Comparison of ENCODE assay signal across 9 cellular contexts in genomic region chr1:58841455-58841854, GRCh38. TPM values are rescaled to one million over a fixed set of nuclear protein-coding genes. Genes with fewer than 3 reads are reported as not detected.
A peak's percentile ranks its signal among the peaks of the same experiment; 100 is the strongest.
DNase-seq lines count a peak whose midpoint lies in the region; ATAC-seq and TF ChIP-seq lines count a peak whose summit lies in the region.
"Had no signal": no experiment of that assay in that cellular context is flagged by ENCODE, and none has a peak within 500 bp of the region (broad histone marks: within the 10 kb centered on the region; RNA-seq: fewer than 3 reads in every experiment).

No MANE protein-coding gene starts in this region.

- H3K4me1 ChIP-seq in A673 (ENCODE audit: insufficient read depth, low read length, poor library complexity, severe bottlenecking) (no peaks in the 10 kb centered on the region), smooth muscle cell (ENCODE audit: low read depth) (no peaks in the 10 kb centered on the region)

- H3K4me3 ChIP-seq in A673 (ENCODE audit: low read depth, low read length, poor library complexity, severe bottlenecking) (no peak overlapping the region), GM12865 (ENCODE audit: low read depth, low read length) (no peak overlapping the region), foreskin fibroblast (ENCODE audit: low read depth in 1 of 2, low read length in 2 of 2) (no peak overlapping the region), smooth muscle cell (no peak overlapping the region)
- H3K4me3 ChIP-seq: MG63 had no signal

- WGBS in smooth muscle cell (ENCODE audit: low lambda C conversion rate), result 96% methylated on average over 3 of the region's 3 CpGs

- no peaks in the 10 kb centered on the region for H3K9me3 ChIP-seq in A673 (ENCODE audit: low read depth, low read length, poor library complexity, severe bottlenecking)
- H3K9me3 ChIP-seq in smooth muscle cell (replicated peaks; ENCODE audit: low read depth), result no peaks in the 10 kb centered on the region
- H3K9me3 ChIP-seq: MG63 had no signal

- no peak overlapping the region for H3K27ac ChIP-seq in A673 (ENCODE audit: low read depth, low read length, poor library complexity, severe bottlenecking)
- no peak overlapping the region for H3K27ac ChIP-seq in smooth muscle cell (ENCODE audit: low read depth)

- no peak overlapping the region for H3K4me2 ChIP-seq in smooth muscle cell

- no peaks in the 10 kb centered on the region for H3F3A ChIP-seq in smooth muscle cell (ENCODE audit: low read depth)

- TF ChIP-seq CTCF in A673 (conservative IDR thresholded peaks at IDR 0.05; ENCODE audit: low read depth, low read length), result peak; percentile 55
- TF ChIP-seq CTCF in GM12865 (IDR thresholded peaks at IDR 0.05; ENCODE audit: insufficient read depth, low read depth, low read length, missing control alignments), result peak; percentile 53
- TF ChIP-seq CTCF in foreskin fibroblast (IDR thresholded peaks at IDR 0.05; ENCODE audit: low read depth, low read length), result peak; percentile 27
- no peak for TF ChIP-seq CTCF in GM20000 (IDR thresholded peaks at IDR 0.05; ENCODE audit: extremely low read depth, missing control alignments)
- TF ChIP-seq CTCF in smooth muscle cell (IDR thresholded peaks at IDR 0.05; ENCODE audit: borderline replicate concordance, insufficient read depth, poor library complexity, severe bottlenecking), result no peak

- DNase-seq in A673 (ENCODE audit: low spot score), result peak; percentile 35
- DNase-seq in GM12865 (ENCODE audit: low read depth), result peak; percentile 52
- DNase-seq in SK-MEL-5 (ENCODE audit: low read depth, low spot score), result peak; percentile 61
- DNase-seq in foreskin fibroblast, result peak in 1 of 2 donors; percentile 41
- no peak for DNase-seq in NCI-H2171 treated with DMSO at 0.1 percent for 48 hours (lab: John Stamatoyannopoulos, UW)
- DNase-seq in GM20000 (ENCODE audit: low spot score), result no peak
- DNase-seq in smooth muscle cell (lab: John Stamatoyannopoulos, UW; ENCODE audit: unreplicated experiment), result no peak
- DNase-seq: MG63 had no signal

- H3K27me3 ChIP-seq in A673 (replicated peaks; ENCODE audit: insufficient read depth, low read depth, low read length, poor library complexity) (no peaks in the 10 kb centered on the region), smooth muscle cell (ENCODE audit: low read depth) (no peaks in the 10 kb centered on the region)
- H3K27me3 ChIP-seq: MG63 had no signal

- CTCF ChIA-PET in A673 (lab: Charles Lee), result no interaction called here

- intact Hi-C loops in A673 (cut with micrococcal nuclease; ENCODE audit: unreplicated experiment), result no loop called here

- H4K20me1 ChIP-seq in smooth muscle cell (ENCODE audit: low read depth), result no peaks in the 10 kb centered on the region

- no peak overlapping the region for H3K9ac ChIP-seq in smooth muscle cell (ENCODE audit: low read depth)

- H2AFZ ChIP-seq in smooth muscle cell (ENCODE audit: low read depth), result no peak overlapping the region

- H3K79me2 ChIP-seq in smooth muscle cell (ENCODE audit: low read depth), result no peaks in the 10 kb centered on the region

- in situ Hi-C loops in SK-MEL-5 (cut with HindIII; ENCODE audit: low pct_unique_long_range_greater_than_20kb, low sequenced_read_pairs), result no loop called here

- no TSS peak for BruUV-seq in A673 (replicated peaks; lab: Mats Ljungman, UMichigan)

- POLR2A ChIA-PET in A673 (lab: Charles Lee; ENCODE audit: low non-redundant PET), result no interaction called here

- H3K36me3 ChIP-seq in A673 (ENCODE audit: insufficient read depth, low read length, poor library complexity, severe bottlenecking), result no peaks in the 10 kb centered on the region
- no peaks in the 10 kb centered on the region for H3K36me3 ChIP-seq in smooth muscle cell (ENCODE audit: low read depth)
- H3K36me3 ChIP-seq: MG63 had no signal

- ATAC-seq in GM18858 (IDR thresholded peaks at IDR 0.05; ENCODE audit: unreplicated experiment), result no peak

RNA-seq across cellular contexts. Expression of gene JUN, which starts 57.6 kb away (rescaled TPM):
- 16.9 and 24.9 TPM in 2 replicates for total RNA-seq in A673 (2021)
- total RNA-seq in SK-MEL-5 (2014; rRNA removed; shearing (Covaris generic)), result 4.1 and 5.4 TPM in 2 replicates
- 11.6 and 12.0 TPM in 2 replicates for polyA plus RNA-seq in SK-MEL-5 (2015; cell fraction: cytosol; rRNA removed)
- 14.0 and 24.8 TPM in 2 replicates for polyA plus RNA-seq in SK-MEL-5 (2015; cell fraction: nucleus; rRNA removed)
- total RNA-seq in smooth muscle cell, result 286 and 297 TPM in 2 replicates
- 200 and 253 TPM in 2 replicates for polyA plus RNA-seq in smooth muscle cell

Comparison
In these comparisons a context has a peak if more than half of its experiments do, and no peak if none do; other contexts are left out.
1. DNase-seq: peak in A673 (single experiment), GM12865 (single experiment) and SK-MEL-5 (single experiment); none in NCI-H2171 treated with DMSO at 0.1 percent for 48 hours (single experiment), GM20000 (single experiment) and smooth muscle cell (single experiment).
2. CTCF ChIP-seq: peak in A673 (single experiment), GM12865 (single experiment) and foreskin fibroblast (single experiment); none in GM20000 (single experiment) and smooth muscle cell (single experiment).
3. RNA of gene JUN, which starts 57.6 kb away (total RNA-seq): 286 to 297 TPM in smooth muscle cell; 16.9 to 24.9 TPM in A673 and 4.1 to 5.4 TPM in SK-MEL-5; every median in the first group is over 10 times any median in the second.